In genomic region chr14:101241807-101242278, GRCh38 we compare ENCODE assay signal across 29 cellular contexts.
DNase-seq lines count a peak whose midpoint lies in the region; ATAC-seq, FAIRE-seq and TF ChIP-seq lines count a peak whose summit lies in the region.
"Had no signal": no experiment of that assay in that cellular context is flagged by ENCODE, and none has a peak within 500 bp of the region (broad histone marks: within the 10 kb centered on the region; RNA-seq: fewer than 3 reads in every experiment).

No MANE protein-coding gene starts in this region.

- DNase-seq in Daoy (ENCODE audit: low read depth) (peak; percentile 52), HTR-8/SVneo (ENCODE audit: insufficient read length, low spot score) (peak; percentile 62), coronary artery (ENCODE audit: low spot score) (peak; percentile 55), mesenteric fat pad (ENCODE audit: low spot score) (peak; percentile 55), sciatic nerve (ENCODE audit: low spot score) (no peak), epidermal melanocyte (ENCODE audit: insufficient read length, low spot score) (no peak)
- no peak for DNase-seq in central memory CD4-positive, alpha-beta T cell
- DNase-seq: ACHN; activated CD4-positive, alpha-beta T cell treated with anti-CD3 and anti-CD28 coated beads, Interleukin-2, amount 10 ng/mL, durations not matched to agents 24 days and 14 days; activated naive CD4-positive, alpha-beta T cell treated with Interleukin-2 at 50 U/mL for 16 hours; activated T-cell treated with anti-CD3 and anti-CD28 coated beads, Interleukin-2, amount 50 U/mL, for 72 hours; DMS79; esophagus squamous epithelium; hypothalamus; Karpas-422; kidney glomerular epithelial cell; NCI-H1436 treated with DMSO at 0.1 percent for 48 hours; NCI-H524; nucleus accumbens; stimulated activated CD4-positive, alpha-beta T cell treated with anti-CD3 and anti-CD28 coated beads, Interleukin-1b, Interleukin-23, amount 100 ng/mL, for 48 hours had no signal

- H3K4me3 ChIP-seq in coronary artery: no peak overlapping the region
- H3K4me3 ChIP-seq: adrenal gland, BLaER1, esophagus squamous epithelium, gastroesophageal sphincter, skin epidermis, upper lobe of left lung had no signal

- peak; percentile 76 for FAIRE-seq in HTR-8/SVneo (lab: Jason Lieb, UNC)
- FAIRE-seq: colon, GM12892 had no signal

- no peak overlapping the region for H3K27ac ChIP-seq in coronary artery
- H3K27ac ChIP-seq: adrenal gland, BLaER1, esophagus squamous epithelium, gastroesophageal sphincter, skin epidermis, upper lobe of left lung had no signal

- intact Hi-C loops in sciatic nerve (cut with DNase I): no loop called here

- no peak for TF ChIP-seq CTCF in coronary artery (IDR thresholded peaks at IDR 0.05)

- no peak for ATAC-seq in GM21576 (IDR thresholded peaks at IDR 0.05; ENCODE audit: unreplicated experiment)
- no peak for ATAC-seq in sciatic nerve
- ATAC-seq: activated T-cell treated with anti-CD3 and anti-CD28 coated beads, Interleukin-2, amount 50 U/mL, for 72 hours; gastroesophageal sphincter; SK-N-SH treated with all-trans-retinoic acid at 6 μM for 48 hours had no signal

Comparison
In these comparisons a context has a peak if more than half of its experiments do, and no peak if none do; other contexts are left out.
1. DNase-seq: peak in Daoy (single experiment), HTR-8/SVneo (single experiment), coronary artery (single experiment) and mesenteric fat pad (single experiment); none in sciatic nerve (single experiment), epidermal melanocyte (single experiment) and central memory CD4-positive, alpha-beta T cell (single experiment).